11 cellular contexts compared by ENCODE assay signal in the genomic region with DNA sequence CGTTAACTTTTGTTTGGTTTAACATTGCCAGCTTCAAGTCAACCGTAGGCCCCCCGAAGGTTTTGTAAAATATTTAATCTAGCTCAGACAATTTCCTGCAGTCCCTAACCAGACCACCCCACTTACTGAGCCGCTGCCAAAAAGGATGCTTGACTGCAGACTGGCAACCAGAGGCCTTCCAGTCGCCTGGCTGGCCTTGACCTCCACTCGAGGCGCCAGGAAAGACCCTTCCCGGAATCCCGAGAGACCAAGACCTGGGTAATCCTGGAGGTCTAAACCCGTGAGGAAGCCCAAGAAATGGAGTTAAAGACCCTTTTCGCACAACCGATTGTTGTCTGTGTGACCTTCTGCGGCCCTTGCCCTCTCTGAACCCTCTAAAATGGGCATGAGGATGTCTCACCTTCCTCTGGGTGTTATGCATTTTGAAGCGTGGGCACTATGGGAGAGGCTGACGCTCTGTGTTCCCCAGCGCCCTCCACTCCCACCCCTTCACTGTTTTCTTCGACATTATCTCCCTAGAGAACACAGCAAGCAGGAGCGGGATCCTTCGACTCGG.
A peak's percentile ranks its signal among the peaks of the same experiment; 100 is the strongest.
DNase-seq lines count a peak whose midpoint lies in the region; ATAC-seq and TF ChIP-seq lines count a peak whose summit lies in the region.
"Had no signal": no experiment of that assay in that cellular context is flagged by ENCODE, and none has a peak within 500 bp of the region (broad histone marks: within the 10 kb centered on the region; RNA-seq: fewer than 3 reads in every experiment).

No MANE protein-coding gene starts in this region.

- no peak for TF ChIP-seq POLR2A in sigmoid colon (IDR thresholded peaks at IDR 0.05)

- H3K4me3 ChIP-seq in Panc1 (ENCODE audit: low read depth in 2 of 2, low read length in 2 of 2) (peak overlapping the region in 1 of 2 experiments; percentile 52; a peak in 1 of 4 replicates), iPS-15b (ENCODE audit: low read depth, low read length) (peak overlapping the region; percentile 39), sigmoid colon (peak overlapping the region in 2 of 4 donors; percentile 18 to 64)
- H3K4me3 ChIP-seq: thyroid gland had no signal

- H3K4me1 ChIP-seq in Panc1 (ENCODE audit: control insufficient read depth, insufficient read depth, low read length) (peaks cover 3% of the 10 kb centered on the region), iPS-15b (ENCODE audit: control insufficient read depth, insufficient read depth, low read length) (peaks cover 26% of the 10 kb centered on the region), sigmoid colon (peaks cover 0 to 42% (median 14%) of the 10 kb centered on the region in 4 donors)

- in situ Hi-C loops in GM13977 (cut with MboI; ENCODE audit: low pct_unique_long_range_greater_than_20kb, low sequenced_read_pairs, unreplicated experiment) (loop anchor here (25.0 kb wide), 1 partner anchor 151 kb away; no protein-coding TSS in a partner anchor), Panc1 (cut with HindIII; ENCODE audit: low pct_unique_long_range_greater_than_20kb, low sequenced_read_pairs) (no loop called here)

- H3K27me3 ChIP-seq in Panc1 (ENCODE audit: control insufficient read depth, insufficient read depth, low read length) (no peaks in the 10 kb centered on the region), iPS-15b (ENCODE audit: control insufficient read depth, insufficient read depth, low read length) (peaks cover 78% of the 10 kb centered on the region), sigmoid colon (peaks cover 0 to 8% (median 0%) of the 10 kb centered on the region in 3 donors)
- H3K27me3 ChIP-seq: thyroid gland had no signal

- intact Hi-C loops in Panc1 (cut with micrococcal nuclease; ENCODE audit: unreplicated experiment) = loop anchor here (2.0 to 5.0 kb wide), 2 partner anchors 49 to 76 kb away; no protein-coding TSS in a partner anchor
- intact Hi-C loops in sigmoid colon (cut with DNase I) = loop anchor here (2.0 to 10.0 kb wide), 7 partner anchors 59 to 1209 kb away; a partner anchor contains a TSS

- POLR2A ChIA-PET in Panc1 (lab: Charles Lee) = no interaction called here

- H3K36me3 ChIP-seq in Panc1 (ENCODE audit: control insufficient read depth, insufficient read depth, low read length) (no peaks in the 10 kb centered on the region), iPS-15b (ENCODE audit: control insufficient read depth, insufficient read depth, low read length) (no peaks in the 10 kb centered on the region), sigmoid colon (no peaks in the 10 kb centered on the region)
- H3K36me3 ChIP-seq: thyroid gland had no signal

- no peak for TF ChIP-seq EP300 in sigmoid colon (IDR thresholded peaks at IDR 0.05)

- CTCF ChIA-PET in Panc1 (lab: Charles Lee) = no interaction called here

- BruUV-seq in Panc1 (replicated peaks; lab: Mats Ljungman, UMichigan) = no TSS peak

- ATAC-seq in Panc1 (no peak), HG02623 (IDR thresholded peaks at IDR 0.05; ENCODE audit: unreplicated experiment) (no peak)

- H3K9me3 ChIP-seq in Panc1 (ENCODE audit: control insufficient read depth, insufficient read depth, low read depth, low read length) = no peaks in the 10 kb centered on the region
- no peaks in the 10 kb centered on the region for H3K9me3 ChIP-seq in iPS-15b (ENCODE audit: control insufficient read depth, insufficient read depth, low read length)
- H3K9me3 ChIP-seq in sigmoid colon = no peaks in the 10 kb centered on the region
- H3K9me3 ChIP-seq: thyroid gland had no signal

- 0 out of 2 replicates have a peak overlapping the region, but pooled peaks have one; percentile 34 for H3K27ac ChIP-seq in Panc1 (ENCODE audit: low read length)
- H3K27ac ChIP-seq in sigmoid colon = peak overlapping the region; percentile 83 to 91 (median 90)

- 54 to 60% methylated on average over 20 of the region's 20 CpGs for WGBS in sigmoid colon, 2 donors

- DNase-seq in GM13977 (ENCODE audit: low spot score) (peak; percentile 25), Panc1 (ENCODE audit: low read depth, low spot score) (no peak), sigmoid colon (no peak), NCI-H1092 (lab: John Stamatoyannopoulos, UW) (no peak), NCI-H2196 treated with DMSO at 0.1 percent for 48 hours (lab: John Stamatoyannopoulos, UW; ENCODE audit: unreplicated experiment) (no peak), NCI-H146 (lab: John Stamatoyannopoulos, UW) (no peak)
- DNase-seq: DMS 273 treated with DMSO at 0.1 percent for 48 hours, T1000 had no signal

- H3K9ac ChIP-seq in iPS-15b (ENCODE audit: low read depth, low read length) = no peak overlapping the region

- no peak for TF ChIP-seq CTCF in GM13977 (IDR thresholded peaks at IDR 0.05; ENCODE audit: extremely low read depth, insufficient read depth, missing control alignments)
- TF ChIP-seq CTCF in Panc1 (IDR thresholded peaks at IDR 0.05) = no peak
- TF ChIP-seq CTCF in sigmoid colon (IDR thresholded peaks at IDR 0.05) = no peak
